ENCODE assay signal across 23 cellular contexts in the genomic region with DNA sequence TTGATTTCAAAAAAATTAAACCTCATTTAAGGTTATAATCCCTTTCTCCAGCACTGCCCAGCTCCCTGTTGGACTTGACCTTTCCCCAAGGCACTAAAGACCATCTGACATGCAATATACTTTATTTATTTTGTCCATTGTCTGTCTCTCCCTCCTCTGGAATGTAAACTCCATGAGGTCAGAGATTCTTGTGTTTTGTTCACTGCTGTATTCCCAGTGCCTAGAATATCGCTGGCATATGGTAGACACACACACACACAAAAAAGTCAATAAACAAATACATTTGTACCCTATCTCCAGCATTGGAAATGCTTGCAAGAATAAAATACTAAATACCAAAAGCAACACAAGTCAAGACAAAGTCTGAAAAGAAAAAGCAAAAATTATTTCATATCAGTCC.
"Had no signal": no experiment of that assay in that cellular context is flagged by ENCODE, and none has a peak within 500 bp of the region (broad histone marks: within the 10 kb centered on the region; RNA-seq: fewer than 3 reads in every experiment).

No MANE protein-coding gene starts in this region.

- H3K36me3 Mint-ChIP-seq: activated CD4-positive, alpha-beta memory T cell treated with anti-CD3 and anti-CD28 coated beads for 36 hours; activated naive CD8-positive, alpha-beta T cell treated with anti-CD3 and anti-CD28 coated beads for 36 hours; stimulated activated memory B cell treated with anti-CD40 and anti-IgM and Interleukin-4, amounts not matched to agents 10 μg/mL and 1 μg/mL and 100 μg/mL, for 72 hours; T-cell had no signal

- H3K4me1 ChIP-seq: body of pancreas, left ventricle myocardium inferior, psoas muscle, testis, upper lobe of left lung had no signal

- H3K4me3 ChIP-seq: body of pancreas, left ventricle myocardium inferior, psoas muscle, smooth muscle cell, testis, upper lobe of left lung had no signal

- H3K27ac Mint-ChIP-seq: activated B cell treated with CpG ODN at 0.5 μM for 24 hours; activated CD4-positive, alpha-beta memory T cell treated with anti-CD3 and anti-CD28 coated beads for 36 hours; activated naive CD8-positive, alpha-beta T cell treated with anti-CD3 and anti-CD28 coated beads for 36 hours; activated T-helper 1 cell treated with anti-CD3 and anti-CD28 coated beads, Interleukin-12 subunit alpha, Interleukin-12 subunit beta, Interleukin-2, Interleukin-4 antibody, amounts not matched to agents 30 ng/mL and 10 ng/mL and 1 ng/mL, durations not matched to agents 14 hours and 24 hours and 36 hours; effector memory CD8-positive, alpha-beta T cell; stimulated activated memory B cell treated with anti-CD40 and anti-IgM and Interleukin-4, amounts not matched to agents 10 μg/mL and 1 μg/mL and 100 μg/mL, for 72 hours; T-cell had no signal

- H3K27me3 ChIP-seq: body of pancreas, testis, upper lobe of left lung had no signal

- DNase-seq: activated B cell treated with CpG ODN at 0.5 μM for 24 hours; activated CD4-positive, alpha-beta memory T cell treated with anti-CD3 and anti-CD28 coated beads for 36 hours; activated CD4-positive, alpha-beta T cell treated with anti-CD3 and anti-CD28 coated beads for 4 hours; activated naive CD8-positive, alpha-beta T cell treated with anti-CD3 and anti-CD28 coated beads for 36 hours; activated T-cell treated with anti-CD3 and anti-CD28 coated beads for 4 hours; amygdala; body of pancreas; effector memory CD8-positive, alpha-beta T cell; head of caudate nucleus; left ventricle myocardium inferior; mammary epithelial cell; midbrain; occipital lobe; psoas muscle; right cardiac atrium; stimulated activated CD4-positive, alpha-beta T cell treated with anti-CD3 and anti-CD28 coated beads, Interleukin-4, amount 100 ng/mL, for 24 hours; T-cell; T-helper 9 cell; testis; upper lobe of left lung had no signal

- ATAC-seq: body of pancreas; effector memory CD8-positive, alpha-beta T cell; psoas muscle; right cardiac atrium; stimulated activated memory B cell treated with anti-CD40 and anti-IgM and Interleukin-4, amounts not matched to agents 10 μg/mL and 1 μg/mL and 100 μg/mL, for 72 hours; T-cell had no signal

- H3K9me3 ChIP-seq: body of pancreas, left ventricle myocardium inferior, psoas muscle, testis, upper lobe of left lung had no signal

- H3K9me3 Mint-ChIP-seq: activated B cell treated with CpG ODN at 0.5 μM for 24 hours; activated CD4-positive, alpha-beta memory T cell treated with anti-CD3 and anti-CD28 coated beads for 36 hours; activated naive CD8-positive, alpha-beta T cell treated with anti-CD3 and anti-CD28 coated beads for 36 hours; activated T-helper 1 cell treated with anti-CD3 and anti-CD28 coated beads, Interleukin-12 subunit alpha, Interleukin-12 subunit beta, Interleukin-2, Interleukin-4 antibody, amounts not matched to agents 30 ng/mL and 10 ng/mL and 1 ng/mL, durations not matched to agents 14 hours and 24 hours and 36 hours; effector memory CD8-positive, alpha-beta T cell; stimulated activated memory B cell treated with anti-CD40 and anti-IgM and Interleukin-4, amounts not matched to agents 10 μg/mL and 1 μg/mL and 100 μg/mL, for 72 hours; T-cell had no signal

- H3K27ac ChIP-seq: body of pancreas, left ventricle myocardium inferior, psoas muscle, upper lobe of left lung had no signal

- H3K36me3 ChIP-seq: left ventricle myocardium inferior, upper lobe of left lung had no signal
